ENCODE assay signal across 23 cellular contexts in the genomic region with DNA sequence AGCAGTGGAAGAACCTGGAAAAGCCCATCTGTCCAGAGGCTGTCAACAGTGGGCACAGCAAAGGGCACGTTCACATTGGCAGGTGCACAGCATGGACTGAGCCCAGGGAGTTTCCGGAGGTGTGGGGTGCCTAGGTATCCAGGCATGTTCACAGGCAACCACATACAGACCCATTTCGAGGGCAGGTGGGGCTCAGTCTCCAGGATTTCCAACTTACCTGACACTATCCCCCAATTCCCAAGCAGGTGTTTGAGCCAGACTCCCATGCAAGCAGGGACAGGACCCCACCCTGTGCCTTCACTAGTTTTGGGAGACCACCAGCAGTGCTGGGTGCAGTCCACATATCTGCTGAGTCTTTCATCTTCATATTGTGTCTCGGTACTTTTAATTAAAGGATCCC.
"Had no signal": no experiment of that assay in that cellular context is flagged by ENCODE, and none has a peak within 500 bp of the region (broad histone marks: within the 10 kb centered on the region; RNA-seq: fewer than 3 reads in every experiment).

No MANE protein-coding gene starts in this region.

- H3K4me3 ChIP-seq: colonic mucosa, prostate gland, right atrium auricular region, smooth muscle cell, suprapubic skin, transverse colon, uterus had no signal

- H3K36me3 ChIP-seq: colonic mucosa, gastrocnemius medialis, prostate gland, right atrium auricular region, suprapubic skin, transverse colon, upper lobe of right lung, uterus had no signal

- H3K9me3 ChIP-seq: colonic mucosa, gastrocnemius medialis, prostate gland, right atrium auricular region, suprapubic skin, transverse colon, upper lobe of right lung, uterus had no signal

- ATAC-seq: natural killer cell, upper lobe of right lung had no signal

- FAIRE-seq: endometrium, keratinocyte had no signal

- DNase-seq: colonic mucosa; effector memory CD4-positive, alpha-beta T cell; foreskin fibroblast; gastrocnemius medialis; mesendoderm; midbrain; natural killer cell; nucleus accumbens; stimulated activated CD4-positive, alpha-beta T cell treated with anti-CD3 and anti-CD28 coated beads, Interleukin-12 subunit alpha, Interleukin-12 subunit beta, amount 100 ng/mL, for 4 hours; stimulated activated CD4-positive, alpha-beta T cell treated with anti-CD3 and anti-CD28 coated beads, Interleukin-1b, Interleukin-23, amount 100 ng/mL, for 48 hours; stimulated activated CD4-positive, alpha-beta T cell treated with anti-CD3 and anti-CD28 coated beads, Interleukin-4, amount 100 ng/mL, for 1 hour; stimulated activated CD8-positive, alpha-beta memory T cell treated with anti-CD3 and anti-CD28 coated beads, Interleukin-4, amount 100 ng/mL, for 48 hours; stimulated activated naive CD4-positive, alpha-beta T cell; stimulated activated naive CD8-positive, alpha-beta T cell treated with anti-CD3 and anti-CD28 coated beads, Interleukin-15, amount 100 ng/mL, for 72 hours; transverse colon; upper lobe of right lung; uterus had no signal

- H3K27ac ChIP-seq: colonic mucosa, prostate gland, right atrium auricular region, suprapubic skin, upper lobe of right lung had no signal

- H3K4me1 ChIP-seq: colonic mucosa, prostate gland, right atrium auricular region, uterus had no signal

- H3K27me3 ChIP-seq: colonic mucosa, gastrocnemius medialis, right atrium auricular region, suprapubic skin, transverse colon, upper lobe of right lung, uterus had no signal
